ENCODE assay signal across 8 cellular contexts in genomic region chr10:103598654-103599115, GRCh38.
DNase-seq lines count a peak whose midpoint lies in the region; ATAC-seq and TF ChIP-seq lines count a peak whose summit lies in the region.

No MANE protein-coding gene starts in this region.

- CTCF ChIA-PET in activated CD8-positive, alpha-beta T cell treated with anti-CD3 and anti-CD28 coated beads for 36 hours (lab: Charles Lee): interaction anchor here (0.8 to 7.7 kb wide), 7 partner anchors 12 to 215 kb away, joined by 3 to 56 read pairs (median 3); no protein-coding TSS in a partner anchor
- CTCF ChIA-PET in CD4-positive, alpha-beta memory T cell (lab: Charles Lee; ENCODE audit: partially characterized antibody): interaction anchor here (4.1 kb wide), 1 partner anchor 87 kb away, joined by 21 read pairs; no protein-coding TSS in a partner anchor

- no peaks in the 10 kb centered on the region for H3K36me3 Mint-ChIP-seq in activated CD8-positive, alpha-beta T cell treated with anti-CD3 and anti-CD28 coated beads for 36 hours (ENCODE audit: low read depth)
- peaks cover 3% of the 10 kb centered on the region for H3K36me3 Mint-ChIP-seq in glutamatergic neuron (ENCODE audit: unreplicated experiment)
- H3K36me3 Mint-ChIP-seq in CD4-positive, alpha-beta memory T cell: peaks cover 0 to 4% of the 10 kb centered on the region in 2 donors

- no peaks in the 10 kb centered on the region for H3K4me1 Mint-ChIP-seq in activated CD8-positive, alpha-beta T cell treated with anti-CD3 and anti-CD28 coated beads for 36 hours (ENCODE audit: low read depth)
- peaks cover 7% of the 10 kb centered on the region for H3K4me1 Mint-ChIP-seq in glutamatergic neuron (ENCODE audit: low read depth, unreplicated experiment)
- H3K4me1 Mint-ChIP-seq in CD4-positive, alpha-beta memory T cell: no peaks in the 10 kb centered on the region

- intact Hi-C loops in Right ventricle myocardium inferior (cut with DNase I) (no loop called here), cardiac septum (cut with DNase I) (loop anchor here (5.0 kb wide), 1 partner anchor 34 kb away; no protein-coding TSS in a partner anchor)
- intact Hi-C loops in activated CD8-positive, alpha-beta T cell treated with anti-CD3 and anti-CD28 coated beads for 36 hours (cut with micrococcal nuclease): no loop called here
- intact Hi-C loops in CD4-positive, alpha-beta memory T cell (cut with micrococcal nuclease): no loop called here

- ATAC-seq in Right ventricle myocardium inferior (peak; percentile 38), HG03097 (IDR thresholded peaks at IDR 0.05; ENCODE audit: low FRiP score, unreplicated experiment) (no peak)
- ATAC-seq in activated CD8-positive, alpha-beta T cell treated with anti-CD3 and anti-CD28 coated beads for 36 hours: peak; percentile 51

- H3K27me3 Mint-ChIP-seq in activated CD8-positive, alpha-beta T cell treated with anti-CD3 and anti-CD28 coated beads for 36 hours: no peaks in the 10 kb centered on the region
- H3K27me3 Mint-ChIP-seq in glutamatergic neuron (ENCODE audit: unreplicated experiment): no peaks in the 10 kb centered on the region
- no peaks in the 10 kb centered on the region for H3K27me3 Mint-ChIP-seq in CD4-positive, alpha-beta memory T cell

- no peak overlapping the region for H3K4me3 Mint-ChIP-seq in activated CD8-positive, alpha-beta T cell treated with anti-CD3 and anti-CD28 coated beads for 36 hours
- H3K4me3 Mint-ChIP-seq in glutamatergic neuron (ENCODE audit: unreplicated experiment): no peak overlapping the region
- H3K4me3 Mint-ChIP-seq in CD4-positive, alpha-beta memory T cell: no peak overlapping the region

- POLR2A ChIA-PET in activated CD8-positive, alpha-beta T cell treated with anti-CD3 and anti-CD28 coated beads for 36 hours (lab: Charles Lee): interaction anchor here (1.4 kb wide), 1 partner anchor 38 kb away, joined by 5 read pairs; no protein-coding TSS in a partner anchor
- POLR2A ChIA-PET in CD4-positive, alpha-beta memory T cell (lab: Charles Lee; ENCODE audit: partially characterized antibody): no interaction called here

- no peak for TF ChIP-seq CTCF in activated CD8-positive, alpha-beta T cell treated with anti-CD3 and anti-CD28 coated beads for 36 hours (IDR thresholded peaks at IDR 0.05)
- peak; percentile 60 for TF ChIP-seq CTCF in glutamatergic neuron (IDR thresholded peaks at IDR 0.05; ENCODE audit: partially characterized antibody, unreplicated experiment)

- no peak overlapping the region for H3K27ac Mint-ChIP-seq in activated CD8-positive, alpha-beta T cell treated with anti-CD3 and anti-CD28 coated beads for 36 hours
- no peak overlapping the region for H3K27ac Mint-ChIP-seq in glutamatergic neuron (ENCODE audit: unreplicated experiment)
- peak overlapping the region in 1 of 7 donors; percentile 59 for H3K27ac Mint-ChIP-seq in CD4-positive, alpha-beta memory T cell

- DNase-seq in Right ventricle myocardium inferior (ENCODE audit: missing footprints) (no peak), cardiac septum (ENCODE audit: low spot score) (no peak), NCI-H1105 treated with DMSO at 0.1 percent for 48 hours (lab: John Stamatoyannopoulos, UW) (peak; percentile 19), glutamatergic neuron (peak; percentile 78), pulmonary artery endothelial cell (ENCODE audit: low read depth, low spot score) (peak; percentile 36)
- DNase-seq in activated CD8-positive, alpha-beta T cell treated with anti-CD3 and anti-CD28 coated beads for 36 hours: peak; percentile 33
- DNase-seq in CD4-positive, alpha-beta memory T cell: no peak

- H3K36me3 ChIP-seq in CD4-positive, alpha-beta memory T cell (ENCODE audit: insufficient read depth, low read length): no peaks in the 10 kb centered on the region

- H3K9me3 ChIP-seq in CD4-positive, alpha-beta memory T cell (ENCODE audit: control insufficient read depth in 1 of 2, low read length in 2 of 2): no peaks in the 10 kb centered on the region

- no peak overlapping the region for H3K27ac ChIP-seq in CD4-positive, alpha-beta memory T cell (ENCODE audit: low read depth, low read length)

- H3K4me3 ChIP-seq in CD4-positive, alpha-beta memory T cell (ENCODE audit: low read length in 2 of 2): no peak overlapping the region

- no peaks in the 10 kb centered on the region for H3K4me1 ChIP-seq in CD4-positive, alpha-beta memory T cell (ENCODE audit: insufficient read depth, low read length)

- H3K27me3 ChIP-seq in CD4-positive, alpha-beta memory T cell (ENCODE audit: insufficient read depth, low read length): no peaks in the 10 kb centered on the region

- H3K9me3 Mint-ChIP-seq in activated CD8-positive, alpha-beta T cell treated with anti-CD3 and anti-CD28 coated beads for 36 hours: no peaks in the 10 kb centered on the region
- peaks cover 2% of the 10 kb centered on the region for H3K9me3 Mint-ChIP-seq in glutamatergic neuron (ENCODE audit: unreplicated experiment)
- no peaks in the 10 kb centered on the region for H3K9me3 Mint-ChIP-seq in CD4-positive, alpha-beta memory T cell

Comparison
In these comparisons a context has a peak if more than half of its experiments do, and no peak if none do; other contexts are left out.
1. DNase-seq: peak in NCI-H1105 treated with DMSO at 0.1 percent for 48 hours (single experiment), activated CD8-positive, alpha-beta T cell treated with anti-CD3 and anti-CD28 coated beads for 36 hours (single experiment), glutamatergic neuron (single experiment) and pulmonary artery endothelial cell (single experiment); none in Right ventricle myocardium inferior (single experiment), cardiac septum (single experiment) and CD4-positive, alpha-beta memory T cell (0 of 5).